9 cellular contexts compared by ENCODE assay signal in genomic region chr17:44112284-44113280, GRCh38. TPM values are rescaled to one million over a fixed set of nuclear protein-coding genes. Genes with fewer than 3 reads are reported as not detected.
DNase-seq lines count a peak whose midpoint lies in the region; ATAC-seq and TF ChIP-seq lines count a peak whose summit lies in the region.
"Had no signal": no experiment of that assay in that cellular context is flagged by ENCODE, and none has a peak within 500 bp of the region (broad histone marks: within the 10 kb centered on the region; RNA-seq: fewer than 3 reads in every experiment).

No MANE protein-coding gene starts in this region.

- H3K4me2 ChIP-seq in mammary epithelial cell (ENCODE audit: insufficient read depth, low read depth, low read length), result no peak overlapping the region

- H3K27ac ChIP-seq in breast epithelium (peak overlapping the region; percentile 82 to 89), mammary epithelial cell (ENCODE audit: insufficient read depth, low read depth, low read length) (no peak overlapping the region), esophagus squamous epithelium (peak overlapping the region; percentile 82 to 93 (median 88)), ovary (peak overlapping the region; percentile 40 to 87), left lung (no peak overlapping the region)

- 73% methylated on average over 4 of the region's 4 CpGs for WGBS in mammary epithelial cell (ENCODE audit: low coverage, missing lambda C conversion rate)
- 60 to 70% methylated on average over 1 to 2 of the region's 4 CpGs for WGBS in esophagus squamous epithelium, 2 donors
- 69 to 76% (median 70%) methylated on average over 4 of the region's 4 CpGs for WGBS in ovary, 3 donors

- H3K9ac ChIP-seq in mammary epithelial cell (ENCODE audit: insufficient read depth, low read length), result no peak overlapping the region

- H3K27ac Mint-ChIP-seq in natural killer cell, result no peak overlapping the region

- TF ChIP-seq POLR2A in breast epithelium (IDR thresholded peaks at IDR 0.05) (no peak), esophagus squamous epithelium (IDR thresholded peaks at IDR 0.05) (no peak), ovary (IDR thresholded peaks at IDR 0.05) (no peak)

- no peak overlapping the region for H2AFZ ChIP-seq in mammary epithelial cell (ENCODE audit: low read depth, low read length)

- no TSS peak for BruUV-seq in mammary epithelial cell (replicated peaks; lab: Mats Ljungman, UMichigan)

- in situ Hi-C loops in mammary epithelial cell (cut with MboI; ENCODE audit: low sequenced_read_pairs in 2 of 2), result no loop called here

- intact Hi-C loops in breast epithelium (cut with DNase I; ENCODE audit: low total_unique reads), result no loop called here
- intact Hi-C loops in mammary epithelial cell (cut with micrococcal nuclease), result no loop called here
- intact Hi-C loops in esophagus squamous epithelium (cut with DNase I), result no loop called here
- intact Hi-C loops in ovary (cut with DNase I), result loop anchor here in 1 of 4 donors (5.0 kb wide), 1 partner anchor 45 kb away; the partner anchor contains the start of gene LSM12
- intact Hi-C loops in left lung (cut with DNase I), result no loop called here
- intact Hi-C loops in natural killer cell (cut with micrococcal nuclease), result no loop called here

- H3K4me3 ChIP-seq in breast epithelium (no peak overlapping the region), mammary epithelial cell (replicated peaks in 1 of 3; ENCODE audit: insufficient read depth in 1 of 3, low read depth in 2 of 3, low read length in 3 of 3) (no peak overlapping the region), esophagus squamous epithelium (no peak overlapping the region), ovary (no peak overlapping the region), left lung (no peak overlapping the region)

- no peak for TF ChIP-seq EP300 in ovary (IDR thresholded peaks at IDR 0.05)

- dilution Hi-C loops in mammary epithelial cell (cut with HindIII; ENCODE audit: low sequenced_read_pairs), result no loop called here

- H3K9me3 Mint-ChIP-seq in natural killer cell, result no peaks in the 10 kb centered on the region

- TF ChIP-seq CTCF in breast epithelium (IDR thresholded peaks at IDR 0.05) (no peak), mammary epithelial cell (conservative IDR thresholded peaks at IDR 0.05 in 1 of 2, IDR thresholded peaks at IDR 0.05 in 1 of 2; ENCODE audit: extremely low read depth in 1 of 2, insufficient read depth in 1 of 2, low read depth in 1 of 2, low read length in 2 of 2) (no peak), esophagus squamous epithelium (IDR thresholded peaks at IDR 0.05) (no peak), ovary (IDR thresholded peaks at IDR 0.05) (no peak), left lung (IDR thresholded peaks at IDR 0.05) (no peak), natural killer cell (IDR thresholded peaks at IDR 0.05) (no peak)

- ATAC-seq in left lung, result no peak
- ATAC-seq in natural killer cell, result no peak
- ATAC-seq in GM19351 (IDR thresholded peaks at IDR 0.05; ENCODE audit: unreplicated experiment), result no peak
- ATAC-seq in HG03159 (IDR thresholded peaks at IDR 0.05; ENCODE audit: unreplicated experiment), result no peak

- H3K9me3 ChIP-seq in breast epithelium (no peaks in the 10 kb centered on the region), mammary epithelial cell (replicated peaks; ENCODE audit: insufficient read depth, low read length) (no peaks in the 10 kb centered on the region), esophagus squamous epithelium (no peaks in the 10 kb centered on the region), ovary (no peaks in the 10 kb centered on the region), left lung (no peaks in the 10 kb centered on the region)

- peaks cover 9 to 34% of the 10 kb centered on the region in 2 donors for H3K4me1 Mint-ChIP-seq in natural killer cell

- no peak overlapping the region for H3K4me3 Mint-ChIP-seq in natural killer cell

- H3K27me3 Mint-ChIP-seq in natural killer cell (ENCODE audit: low read depth in 2 of 2), result no peaks in the 10 kb centered on the region

- H3K4me1 ChIP-seq in breast epithelium (peaks cover 25 to 68% of the 10 kb centered on the region in 2 donors), mammary epithelial cell (ENCODE audit: insufficient read depth, low read length) (peaks cover 11% of the 10 kb centered on the region), esophagus squamous epithelium (peaks cover 59 to 91% (median 69%) of the 10 kb centered on the region in 3 donors), ovary (ENCODE audit: insufficient read depth) (peaks cover 44% of the 10 kb centered on the region), left lung (peaks cover 43 to 47% of the 10 kb centered on the region in 2 donors)

- DNase-seq in breast epithelium (ENCODE audit: low spot score in 2 of 2) (no peak), mammary epithelial cell (no peak), esophagus squamous epithelium (lab: John Stamatoyannopoulos, UW) (no peak), ovary (peak; percentile 42 to 69 (median 61)), left lung (no peak), natural killer cell (no peak)
- DNase-seq: NCI-H526 treated with DMSO at 0.1 percent for 48 hours had no signal

- H3K36me3 ChIP-seq in breast epithelium (no peaks in the 10 kb centered on the region), mammary epithelial cell (ENCODE audit: insufficient read depth, low read length) (no peaks in the 10 kb centered on the region), esophagus squamous epithelium (peaks cover 0 to 38% (median 4%) of the 10 kb centered on the region in 3 donors), ovary (no peaks in the 10 kb centered on the region), left lung (peaks cover 0 to 17% of the 10 kb centered on the region in 2 donors)

- H3K36me3 Mint-ChIP-seq in natural killer cell, result no peaks in the 10 kb centered on the region

- CTCF ChIA-PET in mammary epithelial cell (lab: Charles Lee; ENCODE audit: low non-redundant PET), result no interaction called here

- no peaks in the 10 kb centered on the region for H3K79me2 ChIP-seq in mammary epithelial cell (ENCODE audit: insufficient read depth, low read length)

- H4K20me1 ChIP-seq in mammary epithelial cell (ENCODE audit: insufficient read depth, low read length), result no peaks in the 10 kb centered on the region

- H3K27me3 ChIP-seq in breast epithelium (no peaks in the 10 kb centered on the region), mammary epithelial cell (ENCODE audit: insufficient read depth, low read length) (no peaks in the 10 kb centered on the region), esophagus squamous epithelium (no peaks in the 10 kb centered on the region), ovary (no peaks in the 10 kb centered on the region), left lung (no peaks in the 10 kb centered on the region)

RNA-seq across cellular contexts. Expression of gene HDAC5, which starts 10.9 kb away (rescaled TPM):
- total RNA-seq in breast epithelium, result 10 to 100 TPM; 66.5 to 79.3 (median 75.4) TPM
- total RNA-seq in mammary epithelial cell, result 10 to 100 TPM in 1 of 2 donors, 1 to 10 TPM in 1; 9.9 to 21.8 TPM
- polyA plus RNA-seq in mammary epithelial cell, result 9.1 TPM
- polyA minus RNA-seq in mammary epithelial cell, result 3.9 TPM
- total RNA-seq in esophagus squamous epithelium, result 100 to 1,000 TPM in 1 of 4 donors, 10 to 100 TPM in 3; 31.1 to 135 (median 68.0) TPM
- 10 to 100 TPM; 35.1 to 97.6 (median 67.2) TPM for total RNA-seq in ovary
- 10 to 100 TPM; 11.4 to 75.8 TPM for polyA plus RNA-seq in ovary
- total RNA-seq in left lung, result 10 to 100 TPM; 28.0 to 43.5 TPM
- 100 to 1,000 TPM in 1 of 3 donors, 10 to 100 TPM in 2; 79.2 to 100 (median 91.9) TPM for total RNA-seq in natural killer cell

RNA-seq across cellular contexts. Expression of gene HROB, which starts 29.1 kb away (rescaled TPM):
- total RNA-seq in breast epithelium, result 1 to 10 TPM; 1.2 to 2.1 (median 1.6) TPM
- 10 to 100 TPM in 1 of 2 donors, 1 to 10 TPM in 1; 3.0 to 10.3 TPM for total RNA-seq in mammary epithelial cell
- 9.9 TPM for polyA plus RNA-seq in mammary epithelial cell
- 49.6 TPM for polyA minus RNA-seq in mammary epithelial cell
- total RNA-seq in esophagus squamous epithelium, result 1 to 10 TPM; 1.9 to 4.7 (median 4.0) TPM
- 1 to 10 TPM in 3 of 7 donors, under 1 TPM in 4; 0.86 to 6.3 (median 0.97) TPM for total RNA-seq in ovary
- polyA plus RNA-seq in ovary, result 1 to 10 TPM; 1.0 TPM
- 1 to 10 TPM; 2.3 to 2.7 TPM for total RNA-seq in left lung
- 1 to 10 TPM; 1.9 to 4.4 (median 2.4) TPM for total RNA-seq in natural killer cell

RNA-seq across cellular contexts. Expression of gene G6PC3, which starts 42.0 kb away (rescaled TPM):
- 10 to 100 TPM; 34.7 to 39.8 (median 35.4) TPM for total RNA-seq in breast epithelium
- total RNA-seq in mammary epithelial cell, result 10 to 100 TPM; 20.5 to 70.7 TPM
- polyA plus RNA-seq in mammary epithelial cell, result 134 TPM
- 134 TPM for polyA minus RNA-seq in mammary epithelial cell
- total RNA-seq in esophagus squamous epithelium, result 10 to 100 TPM; 10.3 to 23.3 (median 17.2) TPM
- 10 to 100 TPM; 14.4 to 56.7 (median 36.2) TPM for total RNA-seq in ovary
- 10 to 100 TPM; 37.1 to 49.1 TPM for polyA plus RNA-seq in ovary
- 10 to 100 TPM; 47.4 to 62.6 TPM for total RNA-seq in left lung
- total RNA-seq in natural killer cell, result 10 to 100 TPM; 18.2 to 21.7 (median 20.6) TPM

RNA-seq across cellular contexts. Expression of gene LSM12, which starts 46.1 kb away (rescaled TPM):
- 10 to 100 TPM; 36.8 to 45.4 (median 43.6) TPM for total RNA-seq in breast epithelium
- 10 to 100 TPM; 51.2 to 79.2 TPM for total RNA-seq in mammary epithelial cell
- 62.2 TPM for polyA plus RNA-seq in mammary epithelial cell
- polyA minus RNA-seq in mammary epithelial cell, result 112 TPM
- total RNA-seq in esophagus squamous epithelium, result 10 to 100 TPM; 27.3 to 44.3 (median 36.9) TPM
- 10 to 100 TPM; 21.3 to 54.6 (median 37.1) TPM for total RNA-seq in ovary
- 10 to 100 TPM; 17.1 to 29.2 TPM for polyA plus RNA-seq in ovary
- 10 to 100 TPM; 47.6 to 53.2 TPM for total RNA-seq in left lung
- 10 to 100 TPM; 46.9 to 54.0 (median 51.8) TPM for total RNA-seq in natural killer cell

RNA-seq across cellular contexts. Expression of gene ASB16, which starts 57.9 kb away (rescaled TPM):
- under 1 TPM in 2 of 3 donors, not detected in 1; 0.29 to 0.33 TPM for total RNA-seq in breast epithelium
- total RNA-seq in mammary epithelial cell, result not detected
- polyA plus RNA-seq in mammary epithelial cell, result not detected
- polyA minus RNA-seq in mammary epithelial cell, result not detected
- under 1 TPM in 1 of 4 donors, not detected in 3; 0.11 TPM for total RNA-seq in esophagus squamous epithelium
- total RNA-seq in ovary, result 1 to 10 TPM in 3 of 7 donors, under 1 TPM in 3, not detected in 1; 0.24 to 1.8 (median 0.98) TPM
- polyA plus RNA-seq in ovary, result 1 to 10 TPM in 1 of 2 donors, under 1 TPM in 1; 0.10 to 1.3 TPM
- total RNA-seq in left lung, result not detected
- total RNA-seq in natural killer cell, result not detected

Comparison
In these comparisons a context has a peak if more than half of its experiments do, and no peak if none do; other contexts are left out.
1. H3K27ac ChIP-seq: peak in breast epithelium (2 of 2), esophagus squamous epithelium (4 of 4) and ovary (2 of 2); none in mammary epithelial cell (single experiment) and left lung (0 of 2).
2. DNase-seq: peak in ovary (5 of 5); none in breast epithelium (0 of 2), mammary epithelial cell (single experiment), esophagus squamous epithelium (single experiment), left lung (0 of 2) and natural killer cell (single experiment).